In the genomic region with DNA sequence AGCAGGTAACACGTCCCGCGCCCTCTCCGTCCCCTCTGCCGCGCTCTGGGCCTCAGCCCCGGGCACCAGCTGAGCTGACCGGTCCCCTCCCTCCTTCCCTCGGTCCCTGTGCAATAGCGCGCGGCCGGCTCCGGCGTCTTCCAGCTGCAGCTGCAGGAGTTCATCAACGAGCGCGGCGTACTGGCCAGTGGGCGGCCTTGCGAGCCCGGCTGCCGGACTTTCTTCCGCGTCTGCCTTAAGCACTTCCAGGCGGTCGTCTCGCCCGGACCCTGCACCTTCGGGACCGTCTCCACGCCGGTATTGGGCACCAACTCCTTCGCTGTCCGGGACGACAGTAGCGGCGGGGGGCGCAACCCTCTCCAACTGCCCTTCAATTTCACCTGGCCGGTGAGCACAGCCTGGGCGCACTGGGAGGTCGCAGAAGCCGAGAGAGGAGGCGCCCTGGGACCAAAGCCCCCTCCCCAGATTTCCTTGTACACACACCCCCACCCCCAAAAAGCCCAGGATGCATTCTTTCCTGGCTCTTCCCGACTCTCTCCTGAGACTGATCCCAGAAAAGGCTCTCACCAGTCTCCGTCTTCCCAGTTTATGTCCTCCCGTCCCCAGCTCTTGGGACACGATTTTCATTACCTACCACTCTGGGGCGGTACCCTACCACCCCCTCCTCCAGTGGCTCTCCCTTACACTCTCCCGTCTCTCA, we compare ENCODE assay signal across 1 cellular context.
TF ChIP-seq lines count a peak whose summit lies in the region.

No MANE protein-coding gene starts in this region.

TF ChIP-seq in IMR-90, 13 proteins besides CTCF, POLR2A, EP300 and RAD21:
- TF ChIP-seq FOS (IDR thresholded peaks at IDR 0.05; ENCODE audit: low read depth, low read length) = no peak
- TF ChIP-seq CEBPB (IDR thresholded peaks at IDR 0.05; ENCODE audit: low read depth, low read length) = no peak
- no peak for TF ChIP-seq SMC3 (IDR thresholded peaks at IDR 0.05; ENCODE audit: low read depth, low read length)
- TF ChIP-seq MXI1 (IDR thresholded peaks at IDR 0.05; ENCODE audit: borderline replicate concordance, low read depth, low read length) = no peak
- TF ChIP-seq MAFK (IDR thresholded peaks at IDR 0.05; ENCODE audit: low read depth, low read length) = no peak
- TF ChIP-seq MAZ (IDR thresholded peaks at IDR 0.05; ENCODE audit: borderline replicate concordance, low read depth, low read length) = no peak
- TF ChIP-seq RFX5 (IDR thresholded peaks at IDR 0.05; ENCODE audit: low read depth, low read length) = no peak
- TF ChIP-seq RCOR1 (IDR thresholded peaks at IDR 0.05; ENCODE audit: insufficient replicate concordance, low read length) = no peak
- no peak for TF ChIP-seq CHD1 (IDR thresholded peaks at IDR 0.05; ENCODE audit: low read depth, low read length)
- TF ChIP-seq BHLHE40 (IDR thresholded peaks at IDR 0.05; ENCODE audit: low read depth, low read length) = no peak
- TF ChIP-seq, protein P1, sequence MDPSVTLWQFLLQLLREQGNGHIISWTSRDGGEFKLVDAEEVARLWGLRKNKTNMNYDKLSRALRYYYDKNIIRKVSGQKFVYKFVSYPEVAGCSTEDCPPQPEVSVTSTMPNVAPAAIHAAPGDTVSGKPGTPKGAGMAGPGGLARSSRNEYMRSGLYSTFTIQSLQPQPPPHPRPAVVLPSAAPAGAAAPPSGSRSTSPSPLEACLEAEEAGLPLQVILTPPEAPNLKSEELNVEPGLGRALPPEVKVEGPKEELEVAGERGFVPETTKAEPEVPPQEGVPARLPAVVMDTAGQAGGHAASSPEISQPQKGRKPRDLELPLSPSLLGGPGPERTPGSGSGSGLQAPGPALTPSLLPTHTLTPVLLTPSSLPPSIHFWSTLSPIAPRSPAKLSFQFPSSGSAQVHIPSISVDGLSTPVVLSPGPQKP (IDR thresholded peaks at IDR 0.05; ENCODE audit: borderline replicate concordance, low read depth, low read length) = no peak
- TF ChIP-seq NFE2L2 (IDR thresholded peaks at IDR 0.05; ENCODE audit: low read depth, low read length) = no peak
- TF ChIP-seq, protein P2, sequence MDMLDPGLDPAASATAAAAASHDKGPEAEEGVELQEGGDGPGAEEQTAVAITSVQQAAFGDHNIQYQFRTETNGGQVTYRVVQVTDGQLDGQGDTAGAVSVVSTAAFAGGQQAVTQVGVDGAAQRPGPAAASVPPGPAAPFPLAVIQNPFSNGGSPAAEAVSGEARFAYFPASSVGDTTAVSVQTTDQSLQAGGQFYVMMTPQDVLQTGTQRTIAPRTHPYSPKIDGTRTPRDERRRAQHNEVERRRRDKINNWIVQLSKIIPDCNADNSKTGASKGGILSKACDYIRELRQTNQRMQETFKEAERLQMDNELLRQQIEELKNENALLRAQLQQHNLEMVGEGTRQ (IDR thresholded peaks at IDR 0.05; ENCODE audit: low read depth, low read length) = no peak
